In the genomic region with DNA sequence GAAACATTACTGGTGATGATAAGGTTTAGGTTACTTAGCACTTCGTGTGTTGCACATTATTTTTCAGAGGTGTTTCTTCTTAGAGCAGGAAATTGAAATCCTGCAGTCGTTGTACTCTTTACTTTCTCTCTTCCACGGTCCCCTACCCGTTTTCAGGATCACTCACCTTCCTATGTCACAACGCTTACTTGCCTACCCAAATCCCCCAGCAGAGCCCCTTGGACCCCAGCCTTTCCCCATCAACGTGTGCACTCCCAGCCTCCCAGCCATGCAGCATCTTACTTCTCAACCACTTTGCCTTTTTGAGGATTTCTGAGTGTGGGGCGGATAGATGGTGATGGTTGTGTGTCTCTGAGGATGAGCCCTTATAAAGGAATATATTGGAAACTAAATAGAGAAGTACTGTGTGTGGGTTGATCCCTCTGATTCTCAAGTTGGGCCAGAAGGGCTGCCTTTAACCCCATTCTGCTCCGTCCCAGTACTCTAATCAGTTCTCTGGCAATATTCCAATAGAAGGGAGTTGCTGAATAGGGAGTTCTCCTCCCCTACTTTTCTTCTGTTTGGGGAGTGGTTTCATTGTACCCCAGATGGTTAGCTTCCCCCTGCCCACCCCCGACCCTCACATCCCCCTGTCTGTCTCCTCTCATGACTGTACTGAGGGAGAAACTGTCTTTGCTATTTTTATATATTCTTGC, we compare ENCODE assay signal across 8 cellular contexts. TPM values are rescaled to one million over a fixed set of nuclear protein-coding genes. Genes with fewer than 3 reads are reported as not detected.
A peak's percentile ranks its signal among the peaks of the same experiment; 100 is the strongest.
DNase-seq lines count a peak whose midpoint lies in the region; ATAC-seq and TF ChIP-seq lines count a peak whose summit lies in the region.

No MANE protein-coding gene starts in this region.

- peak overlapping the region; percentile 66 for H2AFZ ChIP-seq in smooth muscle cell (ENCODE audit: low read depth)

- no peak for ATAC-seq in activated naive CD4-positive, alpha-beta T cell treated with anti-CD3 and anti-CD28 coated beads, Interleukin-2, amount 50 U/mL, for 72 hours
- no peak for ATAC-seq in HG03108 (IDR thresholded peaks at IDR 0.05; ENCODE audit: unreplicated experiment)

- no peaks in the 10 kb centered on the region for H3K27me3 ChIP-seq in right atrium auricular region
- no peaks in the 10 kb centered on the region for H3K27me3 ChIP-seq in smooth muscle cell (ENCODE audit: low read depth)

- TF ChIP-seq CTCF in HEK293 (tag by site-specific recombination; IDR thresholded peaks at IDR 0.05) (no peak), right atrium auricular region (IDR thresholded peaks at IDR 0.05) (no peak), smooth muscle cell (IDR thresholded peaks at IDR 0.05; ENCODE audit: borderline replicate concordance, insufficient read depth, poor library complexity, severe bottlenecking) (no peak)

- no peaks in the 10 kb centered on the region for H3K36me3 ChIP-seq in HEK293 (ENCODE audit: control insufficient read depth in 2 of 2, insufficient read depth in 1 of 2, low read length in 2 of 2)
- no peaks in the 10 kb centered on the region for H3K36me3 ChIP-seq in right atrium auricular region
- H3K36me3 ChIP-seq in smooth muscle cell (ENCODE audit: low read depth) = no peaks in the 10 kb centered on the region

- H3K4me3 ChIP-seq in HEK293 (ENCODE audit: low read depth, low read length) (peak overlapping the region; percentile 54; the same call in 1 of the 2 replicates), right atrium auricular region (peak overlapping the region; percentile 39 to 50), smooth muscle cell (peak overlapping the region; percentile 56)

- WGBS in smooth muscle cell (ENCODE audit: low lambda C conversion rate) = 56% methylated on average over 9 of the region's 9 CpGs

- peak overlapping the region; percentile 47 for H3K9ac ChIP-seq in smooth muscle cell (ENCODE audit: low read depth)

- H3K36me3 Mint-ChIP-seq in activated naive CD4-positive, alpha-beta T cell treated with anti-CD3 and anti-CD28 coated beads, Interleukin-2, amount 50 U/mL, for 72 hours = no peaks in the 10 kb centered on the region

- peak overlapping the region; percentile 81 to 83 for H3K27ac Mint-ChIP-seq in activated naive CD4-positive, alpha-beta T cell treated with anti-CD3 and anti-CD28 coated beads, Interleukin-2, amount 50 U/mL, for 72 hours

- POLR2A ChIA-PET in HEK293 (lab: Yijun Ruan, JAX) = interaction anchor here (0.6 to 0.7 kb wide), 3 partner anchors 57 to 1217 kb away, joined by 3 to 6 read pairs (median 6); no protein-coding TSS in a partner anchor

- H3K4me1 ChIP-seq in HEK293 (ENCODE audit: control insufficient read depth, insufficient read depth, low read length) (no peaks in the 10 kb centered on the region), right atrium auricular region (no peaks in the 10 kb centered on the region), smooth muscle cell (ENCODE audit: low read depth) (no peaks in the 10 kb centered on the region)

- H4K20me1 ChIP-seq in smooth muscle cell (ENCODE audit: low read depth) = peaks cover 29% of the 10 kb centered on the region

- peaks cover 17% of the 10 kb centered on the region for H3K79me2 ChIP-seq in smooth muscle cell (ENCODE audit: low read depth)

- H3K9me3 Mint-ChIP-seq in activated naive CD4-positive, alpha-beta T cell treated with anti-CD3 and anti-CD28 coated beads, Interleukin-2, amount 50 U/mL, for 72 hours = no peaks in the 10 kb centered on the region

- H3K9me3 ChIP-seq in HEK293 (ENCODE audit: control insufficient read depth, insufficient read depth, low read depth, low read length) = no peaks in the 10 kb centered on the region
- H3K9me3 ChIP-seq in right atrium auricular region = no peaks in the 10 kb centered on the region
- no peaks in the 10 kb centered on the region for H3K9me3 ChIP-seq in smooth muscle cell (replicated peaks; ENCODE audit: low read depth)

- peak overlapping the region; percentile 86 for H3K4me2 ChIP-seq in smooth muscle cell

- DNase-seq in activated naive CD4-positive, alpha-beta T cell treated with anti-CD3 and anti-CD28 coated beads, Interleukin-2, amount 50 U/mL, for 72 hours (ENCODE audit: low spot score in 2 of 2) = no peak
- no peak for DNase-seq in right atrium auricular region (ENCODE audit: low spot score)
- no peak for DNase-seq in smooth muscle cell (lab: John Stamatoyannopoulos, UW; ENCODE audit: unreplicated experiment)
- no peak for DNase-seq in germinal center (ENCODE audit: low spot score)
- no peak for DNase-seq in NCI-H1105 treated with DMSO at 0.1 percent for 48 hours (lab: John Stamatoyannopoulos, UW)
- no peak for DNase-seq in 8988T

- H3F3A ChIP-seq in smooth muscle cell (ENCODE audit: low read depth) = no peaks in the 10 kb centered on the region

- CTCF ChIA-PET in HEK293 (lab: Yijun Ruan, JAX) = interaction anchor here (1.1 kb wide), 1 partner anchor 22 kb away, joined by 3 read pairs; no protein-coding TSS in a partner anchor

- H3K27ac ChIP-seq in HEK293 (ENCODE audit: extremely low read depth, low read depth, low read length) (peak overlapping the region; percentile 90), right atrium auricular region (peak overlapping the region; percentile 76 to 82), smooth muscle cell (ENCODE audit: low read depth) (peak overlapping the region; percentile 57)

TF ChIP-seq in HEK293, 187 proteins besides CTCF, POLR2A, EP300 and RAD21:
- TF ChIP-seq ZNF416 (tag by site-specific recombination; IDR thresholded peaks at IDR 0.05) = no peak
- TF ChIP-seq ZBTB48 (tag by site-specific recombination; IDR thresholded peaks at IDR 0.05) = peak; percentile 94
- no peak for TF ChIP-seq RBAK (tag by site-specific recombination; IDR thresholded peaks at IDR 0.05)
- TF ChIP-seq ZBTB17 (tag by site-specific recombination; IDR thresholded peaks at IDR 0.05) = peak; percentile 10; the same call in 1 of the 2 replicates
- TF ChIP-seq, protein P1, sequence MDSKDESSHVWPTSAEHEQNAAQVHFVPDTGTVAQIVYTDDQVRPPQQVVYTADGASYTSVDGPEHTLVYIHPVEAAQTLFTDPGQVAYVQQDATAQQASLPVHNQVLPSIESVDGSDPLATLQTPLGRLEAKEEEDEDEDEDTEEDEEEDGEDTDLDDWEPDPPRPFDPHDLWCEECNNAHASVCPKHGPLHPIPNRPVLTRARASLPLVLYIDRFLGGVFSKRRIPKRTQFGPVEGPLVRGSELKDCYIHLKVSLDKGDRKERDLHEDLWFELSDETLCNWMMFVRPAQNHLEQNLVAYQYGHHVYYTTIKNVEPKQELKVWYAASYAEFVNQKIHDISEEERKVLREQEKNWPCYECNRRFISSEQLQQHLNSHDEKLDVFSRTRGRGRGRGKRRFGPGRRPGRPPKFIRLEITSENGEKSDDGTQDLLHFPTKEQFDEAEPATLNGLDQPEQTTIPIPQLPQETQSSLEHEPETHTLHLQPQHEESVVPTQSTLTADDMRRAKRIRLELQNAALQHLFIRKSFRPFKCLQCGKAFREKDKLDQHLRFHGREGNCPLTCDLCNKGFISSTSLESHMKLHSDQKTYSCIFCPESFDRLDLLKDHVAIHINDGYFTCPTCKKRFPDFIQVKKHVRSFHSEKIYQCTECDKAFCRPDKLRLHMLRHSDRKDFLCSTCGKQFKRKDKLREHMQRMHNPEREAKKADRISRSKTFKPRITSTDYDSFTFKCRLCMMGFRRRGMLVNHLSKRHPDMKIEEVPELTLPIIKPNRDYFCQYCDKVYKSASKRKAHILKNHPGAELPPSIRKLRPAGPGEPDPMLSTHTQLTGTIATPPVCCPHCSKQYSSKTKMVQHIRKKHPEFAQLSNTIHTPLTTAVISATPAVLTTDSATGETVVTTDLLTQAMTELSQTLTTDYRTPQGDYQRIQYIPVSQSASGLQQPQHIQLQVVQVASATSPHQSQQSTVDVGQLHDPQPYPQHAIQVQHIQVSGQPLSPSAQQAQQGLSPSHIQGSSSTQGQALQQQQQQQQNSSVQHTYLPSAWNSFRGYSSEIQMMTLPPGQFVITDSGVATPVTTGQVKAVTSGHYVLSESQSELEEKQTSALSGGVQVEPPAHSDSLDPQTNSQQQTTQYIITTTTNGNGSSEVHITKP (tag by site-specific recombination; IDR thresholded peaks at IDR 0.05) = peak; percentile 96
- TF ChIP-seq WT1 (tag by site-specific recombination; IDR thresholded peaks at IDR 0.05) = peak; percentile 91
- 0 out of 2 replicates have a peak, but pooled peaks have one; percentile 9 for TF ChIP-seq ZNF335 (tag by site-specific recombination; conservative IDR thresholded peaks at IDR 0.05)
- TF ChIP-seq ZNF302 (tag by site-specific recombination; IDR thresholded peaks at IDR 0.05; ENCODE audit: low read depth) = no peak
- TF ChIP-seq ZBTB21 (tag by site-specific recombination; IDR thresholded peaks at IDR 0.05) = 0 out of 2 replicates have a peak, but pooled peaks have one; percentile 0
- peak; percentile 43; the same call in 1 of the 2 replicates for TF ChIP-seq ZNF140 (tag by site-specific recombination; IDR thresholded peaks at IDR 0.05)
- TF ChIP-seq ZBTB20 (tag by site-specific recombination; IDR thresholded peaks at IDR 0.05) = peak; percentile 16; the same call in 1 of the 2 replicates
TF ChIP-seq in HEK293: peak in this region for 8.

RNA-seq across cellular contexts. Expression of gene MID2, which starts 1.6 kb away (rescaled TPM):
- 10 to 100 TPM in 1 of 2 donors, 1 to 10 TPM in 1; 8.4 to 10.3 TPM for total RNA-seq in activated naive CD4-positive, alpha-beta T cell treated with anti-CD3 and anti-CD28 coated beads, Interleukin-2, amount 50 U/mL, for 72 hours
- total RNA-seq in right atrium auricular region (10 to 100 TPM in 1 of 2 donors, 1 to 10 TPM in 1; 4.8 to 10.8 TPM), smooth muscle cell (11.1 and 16.6 TPM in 2 replicates)
- 4.9 and 6.7 TPM in 2 replicates for polyA plus RNA-seq in smooth muscle cell

RNA-seq across cellular contexts. Expression of gene NCBP2L, which starts 49.8 kb away (rescaled TPM):
- total RNA-seq in activated naive CD4-positive, alpha-beta T cell treated with anti-CD3 and anti-CD28 coated beads, Interleukin-2, amount 50 U/mL, for 72 hours = not detected
- total RNA-seq in right atrium auricular region = not detected
- total RNA-seq in smooth muscle cell = not detected in 2 replicates
- not detected in 2 replicates for polyA plus RNA-seq in smooth muscle cell

RNA-seq across cellular contexts. Expression of gene TSC22D3, which starts 51.7 kb away (rescaled TPM):
- 10 to 100 TPM; 41.1 to 80.3 TPM for total RNA-seq in activated naive CD4-positive, alpha-beta T cell treated with anti-CD3 and anti-CD28 coated beads, Interleukin-2, amount 50 U/mL, for 72 hours
- total RNA-seq in right atrium auricular region (100 to 1,000 TPM; 184 to 193 TPM), smooth muscle cell (144 and 163 TPM in 2 replicates)
- 202 and 271 TPM in 2 replicates for polyA plus RNA-seq in smooth muscle cell
